In genomic region chr6:154842828-154843227, GRCh38 we compare ENCODE assay signal across 1 cellular context.
A peak's percentile ranks its signal among the peaks of the same experiment; 100 is the strongest.
TF ChIP-seq lines count a peak whose summit lies in the region.

No MANE protein-coding gene starts in this region.

TF ChIP-seq in endothelial cell of umbilical vein, 7 proteins besides CTCF, POLR2A, EP300 and RAD21 (continued from another document):
- TF ChIP-seq JUN (IDR thresholded peaks at IDR 0.05; ENCODE audit: borderline replicate concordance, insufficient read depth, insufficient read length, low read depth), result peak; percentile 5
- peak; percentile 29 for TF ChIP-seq FOS (IDR thresholded peaks at IDR 0.05; ENCODE audit: borderline replicate concordance, insufficient read depth, low read length)
- TF ChIP-seq EZH2 (IDR thresholded peaks at IDR 0.05; ENCODE audit: borderline replicate concordance, low read depth, low read length, severe bottlenecking), result no peak
